In the genomic region with DNA sequence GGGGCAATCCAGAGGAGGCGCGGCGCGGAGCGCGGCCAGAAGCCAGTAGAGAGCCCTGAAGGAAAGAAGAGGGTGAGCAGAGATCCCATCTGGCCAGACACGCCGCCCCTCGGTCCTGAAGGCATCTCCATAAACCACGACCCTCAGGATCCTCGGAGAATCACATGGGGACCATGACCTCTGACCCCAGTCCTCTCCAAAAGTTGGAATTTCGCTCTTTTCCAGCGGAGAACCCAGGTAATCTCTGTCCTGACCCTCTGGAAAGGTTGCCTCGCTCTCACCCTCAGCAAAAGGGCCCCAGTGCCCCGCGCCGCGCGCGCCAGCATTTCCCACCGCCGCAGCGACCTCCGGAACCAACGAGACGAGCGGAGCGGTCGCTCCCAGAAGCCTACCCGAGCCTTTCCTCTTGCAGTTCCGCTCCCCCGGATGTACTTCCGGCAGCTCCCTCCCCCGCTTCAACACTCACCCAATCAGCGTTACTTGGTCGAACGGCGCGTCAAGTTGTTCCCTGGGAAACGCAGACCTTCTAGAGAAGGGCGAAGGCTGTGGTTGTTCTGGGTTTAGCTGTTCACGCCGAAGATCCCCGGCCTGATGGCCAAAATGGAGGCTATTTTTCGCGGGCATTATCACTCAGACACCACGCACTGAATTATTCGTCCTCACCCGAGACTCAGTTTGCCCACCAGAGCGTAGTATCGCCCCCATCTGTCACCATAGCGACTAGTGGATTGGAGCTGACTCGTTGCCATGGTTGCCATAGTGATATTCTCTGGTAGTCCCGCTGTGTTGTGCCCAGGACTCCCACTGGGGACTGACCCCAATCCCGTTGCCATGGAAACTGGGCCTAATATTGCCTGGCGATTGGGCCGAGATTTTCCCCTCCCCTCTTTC, we compare ENCODE assay signal across 8 cellular contexts. TPM values are rescaled to one million over a fixed set of nuclear protein-coding genes. Genes with fewer than 3 reads are reported as not detected.
A peak's percentile ranks its signal among the peaks of the same experiment; 100 is the strongest.
DNase-seq lines count a peak whose midpoint lies in the region; ATAC-seq and TF ChIP-seq lines count a peak whose summit lies in the region.

A gene with protein sequence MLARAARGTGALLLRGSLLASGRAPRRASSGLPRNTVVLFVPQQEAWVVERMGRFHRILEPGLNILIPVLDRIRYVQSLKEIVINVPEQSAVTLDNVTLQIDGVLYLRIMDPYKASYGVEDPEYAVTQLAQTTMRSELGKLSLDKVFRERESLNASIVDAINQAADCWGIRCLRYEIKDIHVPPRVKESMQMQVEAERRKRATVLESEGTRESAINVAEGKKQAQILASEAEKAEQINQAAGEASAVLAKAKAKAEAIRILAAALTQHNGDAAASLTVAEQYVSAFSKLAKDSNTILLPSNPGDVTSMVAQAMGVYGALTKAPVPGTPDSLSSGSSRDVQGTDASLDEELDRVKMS (minus strand): TSS at position 363 of the 891 bp plus-strand sequence. CDS start 37 bp downstream, at position 326.

- DNase-seq in AML-193 (lab: John Stamatoyannopoulos, UW), result peak; percentile 94 to 96
- DNase-seq in NCI-H510A treated with DMSO at 0.1 percent for 48 hours (lab: John Stamatoyannopoulos, UW), result peak; percentile 84
- DNase-seq in activated CD4-positive, alpha-beta T cell treated with anti-CD3 and anti-CD28 coated beads for 24 hours (ENCODE audit: low read depth in 2 of 2), result peak; percentile 80 to 85
- DNase-seq in chondrocyte (ENCODE audit: low spot score), result peak; percentile 97
- peak; percentile 89 for DNase-seq in kidney epithelial cell (ENCODE audit: low read depth)
- DNase-seq in stimulated activated CD4-positive, alpha-beta T cell treated with anti-CD3 and anti-CD28 coated beads, Interleukin-15, amount 100 ng/mL, for 48 hours (ENCODE audit: low read depth in 2 of 2), result peak; percentile 87 to 88

- no peaks in the 10 kb centered on the region for H3K27me3 ChIP-seq in kidney epithelial cell (ENCODE audit: control insufficient read depth, insufficient read depth, low read length)

- peak within 1 kb of the TSS; percentile 99 for H3K27ac Mint-ChIP-seq in chondrocyte (ENCODE audit: unreplicated experiment)

- H3K9me3 Mint-ChIP-seq in chondrocyte (ENCODE audit: low read depth), result no peaks in the 10 kb centered on the region

- peaks cover 27% of the 10 kb centered on the region for H3K4me1 Mint-ChIP-seq in chondrocyte (ENCODE audit: low read depth)

- H3K4me3 ChIP-seq in kidney epithelial cell (ENCODE audit: low read depth, low read length), result peak within 1 kb of the TSS; percentile 68

- peak; percentile 94 for ATAC-seq in HG03439 (IDR thresholded peaks at IDR 0.05; ENCODE audit: unreplicated experiment)

- H3K27me3 Mint-ChIP-seq in chondrocyte (ENCODE audit: low read depth), result no peaks in the 10 kb centered on the region

- peak; percentile 88 for TF ChIP-seq POLR2A in GM19193 (IDR thresholded peaks at IDR 0.05; ENCODE audit: extremely low read depth, insufficient read depth, insufficient read length)

- H3K4me3 Mint-ChIP-seq in chondrocyte (ENCODE audit: unreplicated experiment), result peak within 1 kb of the TSS; percentile 96

- TF ChIP-seq CTCF in chondrocyte (IDR thresholded peaks at IDR 0.05) (no peak), kidney epithelial cell (IDR thresholded peaks at IDR 0.05; ENCODE audit: insufficient read depth, low read length, poor library complexity, severe bottlenecking) (no peak)

- peaks cover 24% of the 10 kb centered on the region for H3K36me3 Mint-ChIP-seq in chondrocyte (ENCODE audit: low read depth)

- peaks cover 5% of the 10 kb centered on the region for H3K36me3 ChIP-seq in kidney epithelial cell (ENCODE audit: control insufficient read depth, insufficient read depth, low read length)

RNA-seq across cellular contexts. Expression of the gene that starts here (rescaled TPM):
- total RNA-seq in chondrocyte (71.4 to 82.0 TPM (median 71.7 TPM) in 3 replicates), kidney epithelial cell (227 and 264 TPM in 2 replicates)

Comparison
In these comparisons a context has a peak if more than half of its experiments do, and no peak if none do; other contexts are left out.
1. Peak in every context shown above with its lines: DNase-seq, ATAC-seq and H3K4me3 ChIP-seq.